17 cellular contexts compared by ENCODE assay signal in genomic region chr22:23409976-23410375, GRCh38.
A peak's percentile ranks its signal among the peaks of the same experiment; 100 is the strongest.
DNase-seq lines count a peak whose midpoint lies in the region; ATAC-seq and TF ChIP-seq lines count a peak whose summit lies in the region.
"Had no signal": no experiment of that assay in that cellular context is flagged by ENCODE, and none has a peak within 500 bp of the region (broad histone marks: within the 10 kb centered on the region; RNA-seq: fewer than 3 reads in every experiment).

No MANE protein-coding gene starts in this region.

- H3K27ac Mint-ChIP-seq in nephron progenitor cell: peak overlapping the region; percentile 8
- H3K27ac Mint-ChIP-seq: CD4-positive, alpha-beta memory T cell; GM23338; H9; HFFc6 had no signal

- H3K4me3 ChIP-seq in mucosa of descending colon: no peak overlapping the region
- H3K4me3 ChIP-seq: GM12878, GM23338 had no signal

- H3K9me3 ChIP-seq in mucosa of descending colon: no peaks in the 10 kb centered on the region
- H3K9me3 ChIP-seq: Caco-2 had no signal

- no peak for ATAC-seq in HG03045 (IDR thresholded peaks at IDR 0.05; ENCODE audit: unreplicated experiment)
- ATAC-seq in mucosa of descending colon: no peak
- ATAC-seq: GM12878, GM23338, HCT116 had no signal

- intact Hi-C loops in mucosa of descending colon (cut with DNase I, micrococcal nuclease): no loop called here

- TF ChIP-seq CTCF in nephron progenitor cell (IDR thresholded peaks at IDR 0.05): no peak
- TF ChIP-seq CTCF in mucosa of descending colon (IDR thresholded peaks at IDR 0.05): no peak

- H3K36me3 Mint-ChIP-seq in nephron progenitor cell (ENCODE audit: low read depth): no peaks in the 10 kb centered on the region
- H3K36me3 Mint-ChIP-seq: CD4-positive, alpha-beta memory T cell had no signal

- peaks cover 48% of the 10 kb centered on the region for H3K4me1 Mint-ChIP-seq in nephron progenitor cell

- H3K4me1 ChIP-seq in mucosa of descending colon (ENCODE audit: low read depth): no peaks in the 10 kb centered on the region
- H3K4me1 ChIP-seq: Caco-2 had no signal

- no peak overlapping the region for H3K4me3 Mint-ChIP-seq in nephron progenitor cell
- H3K4me3 Mint-ChIP-seq: CD4-positive, alpha-beta memory T cell; GM23338; H9; HFFc6 had no signal

- H3K9me3 Mint-ChIP-seq in nephron progenitor cell: peaks cover 12% of the 10 kb centered on the region
- H3K9me3 Mint-ChIP-seq: CD4-positive, alpha-beta memory T cell; GM23338; H9; HFFc6 had no signal

- DNase-seq in amniotic epithelial cell (ENCODE audit: low read depth) (peak; percentile 83), mesenteric fat pad (ENCODE audit: low spot score) (peak; percentile 75), nephron progenitor cell (no peak), NCI-H1092 treated with DMSO at 0.1 percent for 48 hours (lab: John Stamatoyannopoulos, UW) (no peak), mucosa of descending colon (no peak)
- DNase-seq: C1 segment of cervical spinal cord; Caco-2; CD4-positive, alpha-beta memory T cell; DMS153; EL; GDM1; H9; HFFc6 had no signal

- H3K27me3 Mint-ChIP-seq in nephron progenitor cell (ENCODE audit: low read depth, poor library complexity): peaks cover 10% of the 10 kb centered on the region
- H3K27me3 Mint-ChIP-seq: CD4-positive, alpha-beta memory T cell had no signal

- no peaks in the 10 kb centered on the region for H3K36me3 ChIP-seq in mucosa of descending colon (ENCODE audit: low read depth)

Comparison
In these comparisons a context has a peak if more than half of its experiments do, and no peak if none do; other contexts are left out.
1. DNase-seq: peak in amniotic epithelial cell (single experiment) and mesenteric fat pad (single experiment); none in nephron progenitor cell (single experiment), NCI-H1092 treated with DMSO at 0.1 percent for 48 hours (single experiment) and mucosa of descending colon (0 of 3).